Comparison of ENCODE assay signal across 7 cellular contexts in the genomic region with DNA sequence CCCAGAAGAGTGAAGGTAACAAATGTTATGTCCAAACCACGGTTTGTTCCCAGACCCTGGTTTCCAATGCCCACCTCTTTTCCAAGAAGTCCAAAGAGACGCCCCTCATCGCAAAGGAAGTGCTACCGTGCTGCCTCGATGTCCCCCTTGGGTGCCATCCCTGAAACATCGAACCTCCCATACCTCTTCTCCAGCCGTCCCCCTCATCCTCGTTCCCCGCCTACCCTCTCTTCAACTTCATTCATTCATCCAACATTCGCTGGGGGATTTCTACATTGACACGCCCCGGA. TPM values are rescaled to one million over a fixed set of nuclear protein-coding genes. Genes with fewer than 3 reads are reported as not detected.
A peak's percentile ranks its signal among the peaks of the same experiment; 100 is the strongest.
DNase-seq lines count a peak whose midpoint lies in the region; ATAC-seq and TF ChIP-seq lines count a peak whose summit lies in the region.

No MANE protein-coding gene starts in this region.

- peaks cover 6% of the 10 kb centered on the region for H3K4me1 ChIP-seq in smooth muscle cell (ENCODE audit: low read depth)

- peak overlapping the region; percentile 95 for H3K4me2 ChIP-seq in smooth muscle cell

- no peak for TF ChIP-seq CTCF in RWPE1 (conservative IDR thresholded peaks at IDR 0.05; ENCODE audit: low read depth)
- no peak for TF ChIP-seq CTCF in fibroblast of villous mesenchyme (IDR thresholded peaks at IDR 0.05; ENCODE audit: insufficient read depth, low read depth, low read length)
- TF ChIP-seq CTCF in smooth muscle cell (IDR thresholded peaks at IDR 0.05; ENCODE audit: borderline replicate concordance, insufficient read depth, poor library complexity, severe bottlenecking), result no peak

- no peaks in the 10 kb centered on the region for H4K20me1 ChIP-seq in smooth muscle cell (ENCODE audit: low read depth)

- peaks cover 4% of the 10 kb centered on the region for H3K36me3 ChIP-seq in smooth muscle cell (ENCODE audit: low read depth)

- intact Hi-C loops in posterior vena cava (cut with DNase I), result no loop called here

- peak; percentile 21 for ATAC-seq in GM21528 (IDR thresholded peaks at IDR 0.05; ENCODE audit: low FRiP score, unreplicated experiment)

- peak overlapping the region; percentile 78 for H3K9ac ChIP-seq in smooth muscle cell (ENCODE audit: low read depth)

- H3K9me3 ChIP-seq in smooth muscle cell (replicated peaks; ENCODE audit: low read depth), result no peaks in the 10 kb centered on the region

- DNase-seq in RWPE1 (ENCODE audit: low spot score), result no peak
- no peak for DNase-seq in fibroblast of villous mesenchyme (ENCODE audit: low read depth)
- no peak for DNase-seq in smooth muscle cell (lab: John Stamatoyannopoulos, UW; ENCODE audit: unreplicated experiment)
- no peak for DNase-seq in posterior vena cava (ENCODE audit: low spot score)
- DNase-seq in G401 (ENCODE audit: low spot score), result no peak
- DNase-seq in T1000 (lab: John Stamatoyannopoulos, UW), result no peak

- H3K4me3 ChIP-seq in fibroblast of villous mesenchyme (ENCODE audit: low read depth, low read length) (peak overlapping the region; percentile 90), smooth muscle cell (peak overlapping the region; percentile 66)

- H3F3A ChIP-seq in smooth muscle cell (ENCODE audit: low read depth), result no peaks in the 10 kb centered on the region

- peak overlapping the region; percentile 88 for H2AFZ ChIP-seq in smooth muscle cell (ENCODE audit: low read depth)

- in situ Hi-C loops in G401 (cut with HindIII; ENCODE audit: low sequenced_read_pairs), result no loop called here

- POLR2A ChIA-PET in RWPE1 (lab: Yijun Ruan, JAX; ENCODE audit: low non-redundant PET), result interaction anchor here (0.6 to 0.8 kb wide), 2 partner anchors 31 to 84 kb away, joined by 3 read pairs; a partner anchor contains a TSS

- WGBS in smooth muscle cell (ENCODE audit: low lambda C conversion rate), result 13% methylated on average over 12 of the region's 12 CpGs

- H3K27me3 ChIP-seq in smooth muscle cell (ENCODE audit: low read depth), result no peaks in the 10 kb centered on the region

- H3K79me2 ChIP-seq in smooth muscle cell (ENCODE audit: low read depth), result no peaks in the 10 kb centered on the region

- CTCF ChIA-PET in RWPE1 (lab: Yijun Ruan, JAX), result no interaction called here

- H3K27ac ChIP-seq in RWPE1 (peak overlapping the region; percentile 78), smooth muscle cell (ENCODE audit: low read depth) (peak overlapping the region; percentile 30)

RNA-seq across cellular contexts. Expression of a gene that starts 0.5 kb away (rescaled TPM):
- total RNA-seq in fibroblast of villous mesenchyme (10.0 and 13.8 TPM in 2 replicates), smooth muscle cell (5.7 and 9.9 TPM in 2 replicates), posterior vena cava (1 to 10 TPM; 6.1 to 6.5 TPM)
- polyA plus RNA-seq in smooth muscle cell, result 7.4 and 9.8 TPM in 2 replicates
- total RNA-seq in G401 (2014; rRNA removed; shearing (Covaris generic)), result 19.3 and 44.8 TPM in 2 replicates

RNA-seq across cellular contexts. Expression of a gene that starts 30.7 kb away (rescaled TPM):
- total RNA-seq in fibroblast of villous mesenchyme (21.6 and 26.3 TPM in 2 replicates), smooth muscle cell (50.4 and 62.2 TPM in 2 replicates), posterior vena cava (10 to 100 TPM; 36.6 to 70.4 TPM)
- polyA plus RNA-seq in smooth muscle cell, result 55.3 and 62.9 TPM in 2 replicates
- total RNA-seq in G401 (2014; rRNA removed; shearing (Covaris generic)), result 5.3 and 13.9 TPM in 2 replicates
